In the genomic region with DNA sequence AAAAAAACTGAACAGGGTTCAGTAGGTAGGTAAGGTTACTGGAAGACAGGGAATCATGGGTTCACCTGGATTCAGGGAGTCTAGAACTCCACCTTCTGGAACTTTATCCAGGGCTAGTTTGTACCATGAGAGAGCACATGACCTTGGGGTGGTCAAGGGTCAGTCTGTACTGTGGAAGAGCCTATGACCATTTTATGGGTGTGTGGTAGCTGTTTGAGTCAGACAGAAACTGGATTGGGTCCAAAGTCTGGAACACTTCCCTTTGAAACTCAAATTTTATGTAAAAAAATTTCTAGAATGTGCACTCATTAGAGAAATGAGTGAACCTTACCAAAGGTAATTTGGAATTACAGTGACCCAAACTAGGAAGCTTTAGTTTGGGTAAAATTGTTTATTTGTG, we compare ENCODE assay signal across 11 cellular contexts.
DNase-seq lines count a peak whose midpoint lies in the region; ATAC-seq and TF ChIP-seq lines count a peak whose summit lies in the region.
"Had no signal": no experiment of that assay in that cellular context is flagged by ENCODE, and none has a peak within 500 bp of the region (broad histone marks: within the 10 kb centered on the region; RNA-seq: fewer than 3 reads in every experiment).

No MANE protein-coding gene starts in this region.

- no peak overlapping the region for H2BK12ac ChIP-seq in mesenchymal stem cell (ENCODE audit: low read length in 2 of 2)

- H4K91ac ChIP-seq in mesenchymal stem cell (ENCODE audit: low read length), result no peak overlapping the region

- POLR2A ChIA-PET in HCT116 (lab: Charles Lee), result no interaction called here

- DNase-seq in GM12865 (ENCODE audit: low read depth) (peak; percentile 31), HCT116 (ENCODE audit: low read depth, low spot score) (peak; percentile 12), NCI-H226 (peak; percentile 24), iris pigment epithelial cell (ENCODE audit: low read depth) (peak; percentile 67), progenitor cell of endocrine pancreas (ENCODE audit: low spot score, unreplicated experiment) (no peak), NCI-H345 (lab: John Stamatoyannopoulos, UW) (no peak), mesenchymal stem cell (no peak)
- no peak for DNase-seq in activated naive CD4-positive, alpha-beta T cell (lab: John Stamatoyannopoulos, UW)
- DNase-seq: CD4-positive, CD25-positive, alpha-beta regulatory T cell; dermis blood vessel endothelial cell; pancreas had no signal

- TF ChIP-seq RAD21 in HCT116 (IDR thresholded peaks at IDR 0.05; ENCODE audit: low read depth), result no peak

- no peak overlapping the region for H2BK15ac ChIP-seq in mesenchymal stem cell (ENCODE audit: low read depth, poor library complexity, severe bottlenecking)

- H3K4me3 Mint-ChIP-seq in progenitor cell of endocrine pancreas (ENCODE audit: low read depth), result no peak overlapping the region
- H3K4me3 Mint-ChIP-seq: CD4-positive, CD25-positive, alpha-beta regulatory T cell had no signal

- no peaks in the 10 kb centered on the region for H3K9me3 Mint-ChIP-seq in progenitor cell of endocrine pancreas (ENCODE audit: low read depth)

- H3K9me2 ChIP-seq in HCT116 (ENCODE audit: insufficient read depth), result no peaks in the 10 kb centered on the region

- intact Hi-C loops in HCT116 (cut with micrococcal nuclease), result no loop called here

- H3K23ac ChIP-seq in mesenchymal stem cell (ENCODE audit: low read length in 2 of 2), result no peak overlapping the region

- H3K4me1 ChIP-seq in HCT116 (ENCODE audit: control insufficient read depth in 1 of 2, insufficient read depth in 2 of 2, low read length in 2 of 2) (peaks cover 0 to 10% of the 10 kb centered on the region in 2 experiments; a peak in 2 of 4 replicates), mesenchymal stem cell (ENCODE audit: control insufficient read depth, insufficient read depth, low read depth, low read length) (no peaks in the 10 kb centered on the region)
- H3K4me1 ChIP-seq: pancreas had no signal

- H3K27ac Mint-ChIP-seq in progenitor cell of endocrine pancreas, result no peak overlapping the region
- H3K27ac Mint-ChIP-seq: CD4-positive, CD25-positive, alpha-beta regulatory T cell had no signal

- TF ChIP-seq POLR2A in HCT116 (IDR thresholded peaks at IDR 0.05; ENCODE audit: borderline replicate concordance, extremely low read depth, insufficient read depth, insufficient read length), result no peak

- H2BK5ac ChIP-seq in mesenchymal stem cell (ENCODE audit: low read depth, low read length, poor library complexity, severe bottlenecking), result no peak overlapping the region

- no TSS peak for BruUV-seq in HCT116 (replicated peaks; lab: Mats Ljungman, UMichigan)

- no peaks in the 10 kb centered on the region for H3K4me1 Mint-ChIP-seq in progenitor cell of endocrine pancreas (ENCODE audit: low read depth)

- H2AFZ ChIP-seq in HCT116 (ENCODE audit: low read depth, low read length, poor library complexity, severe bottlenecking), result peak overlapping the region; percentile 10
- H2AFZ ChIP-seq in mesenchymal stem cell (ENCODE audit: low read depth, low read length), result no peak overlapping the region

- H3K36me3 Mint-ChIP-seq in progenitor cell of endocrine pancreas (ENCODE audit: insufficient read depth), result no peaks in the 10 kb centered on the region
- H3K36me3 Mint-ChIP-seq: CD4-positive, CD25-positive, alpha-beta regulatory T cell had no signal

- ATAC-seq in HCT116, result no peak

- H3K36me3 ChIP-seq in HCT116 (ENCODE audit: control insufficient read depth in 1 of 2, insufficient read depth in 2 of 2, low read length in 2 of 2), result no peaks in the 10 kb centered on the region
- no peaks in the 10 kb centered on the region for H3K36me3 ChIP-seq in mesenchymal stem cell (ENCODE audit: control insufficient read depth in 1 of 2, insufficient read depth in 2 of 2, low read depth in 1 of 2, low read length in 2 of 2)
- H3K36me3 ChIP-seq: pancreas had no signal

- no peak overlapping the region for H2BK120ac ChIP-seq in mesenchymal stem cell (ENCODE audit: low read depth, low read length)

- CTCF ChIA-PET in HCT116 (lab: Charles Lee), result no interaction called here

- no peaks in the 10 kb centered on the region for H3K79me2 ChIP-seq in HCT116 (ENCODE audit: insufficient read depth, low read length)

- RAD21 ChIA-PET in HCT116 (lab: Charles Lee; ENCODE audit: low non-redundant PET in 1 of 2, low total read pairs in 2 of 2, uncharacterized antibody in 2 of 2, unreplicated experiment in 2 of 2), result no interaction called here

- no peaks in the 10 kb centered on the region for H4K20me1 ChIP-seq in HCT116 (ENCODE audit: insufficient read depth)

- H3K27ac ChIP-seq in HCT116 (ENCODE audit: low read depth, low read length), result no peak overlapping the region
- H3K27ac ChIP-seq in mesenchymal stem cell (ENCODE audit: low read length, poor library complexity, severe bottlenecking), result no peak overlapping the region
- H3K27ac ChIP-seq: pancreas had no signal

- H2AK5ac ChIP-seq in mesenchymal stem cell (ENCODE audit: low read length, severe bottlenecking), result no peak overlapping the region

- no peaks in the 10 kb centered on the region for H3K79me1 ChIP-seq in mesenchymal stem cell (replicated peaks; ENCODE audit: low read length, poor library complexity, severe bottlenecking)

- H3K9ac ChIP-seq in HCT116 (ENCODE audit: low read length) (no peak overlapping the region), mesenchymal stem cell (ENCODE audit: low read length) (no peak overlapping the region)

- H4K8ac ChIP-seq in mesenchymal stem cell (ENCODE audit: low read length), result no peak overlapping the region

- no peak overlapping the region for H3K4ac ChIP-seq in mesenchymal stem cell (ENCODE audit: low read depth in 1 of 2, low read length in 2 of 2)

- H3K27me3 ChIP-seq in HCT116 (ENCODE audit: insufficient read depth, low read length), result no peaks in the 10 kb centered on the region
- no peaks in the 10 kb centered on the region for H3K27me3 ChIP-seq in mesenchymal stem cell (ENCODE audit: control insufficient read depth in 1 of 2, insufficient read depth in 1 of 2, low read length in 2 of 2)
- H3K27me3 ChIP-seq: pancreas had no signal

- no peak overlapping the region for H3K18ac ChIP-seq in mesenchymal stem cell (ENCODE audit: low read depth in 1 of 2, low read length in 2 of 2)

- TF ChIP-seq CTCF in GM12865 (IDR thresholded peaks at IDR 0.05; ENCODE audit: insufficient read depth, low read depth, low read length, missing control alignments) (no peak), HCT116 (IDR thresholded peaks at IDR 0.05 in 2 of 3, conservative IDR thresholded peaks at IDR 0.05 in 1 of 3; ENCODE audit: borderline replicate concordance in 1 of 3, insufficient read depth in 1 of 3, low read depth in 2 of 3, low read length in 2 of 3) (no peak), progenitor cell of endocrine pancreas (IDR thresholded peaks at IDR 0.05; ENCODE audit: unreplicated experiment) (no peak)

- H3K4me3 ChIP-seq in GM12865 (ENCODE audit: low read depth, low read length) (no peak overlapping the region), HCT116 (replicated peaks in 1 of 2; ENCODE audit: low read depth in 1 of 2, low read length in 2 of 2) (no peak overlapping the region), mesenchymal stem cell (ENCODE audit: insufficient read depth in 1 of 2, low read depth in 1 of 2, low read length in 2 of 2) (no peak overlapping the region)
- H3K4me3 ChIP-seq: pancreas had no signal

- H3K9me3 ChIP-seq in HCT116 (ENCODE audit: control insufficient read depth in 1 of 2, insufficient read depth in 1 of 2, low read depth in 1 of 2, low read length in 2 of 2) (no peaks in the 10 kb centered on the region), mesenchymal stem cell (ENCODE audit: control insufficient read depth, low read length) (no peaks in the 10 kb centered on the region)
- H3K9me3 ChIP-seq: pancreas had no signal

- H3K27me3 Mint-ChIP-seq in progenitor cell of endocrine pancreas, result no peaks in the 10 kb centered on the region
- H3K27me3 Mint-ChIP-seq: CD4-positive, CD25-positive, alpha-beta regulatory T cell had no signal

- peak overlapping the region; percentile 10; the same call in 1 of the 2 replicates for H3K4me2 ChIP-seq in HCT116 (ENCODE audit: low read length)
- no peak overlapping the region for H3K4me2 ChIP-seq in mesenchymal stem cell (ENCODE audit: low read length, poor library complexity, severe bottlenecking)

- no peak overlapping the region for H3K14ac ChIP-seq in mesenchymal stem cell (ENCODE audit: low read length in 2 of 2)

TF ChIP-seq in HCT116, 20 proteins besides CTCF, POLR2A, EP300 and RAD21 (continues in another document):
- TF ChIP-seq, protein P1, sequence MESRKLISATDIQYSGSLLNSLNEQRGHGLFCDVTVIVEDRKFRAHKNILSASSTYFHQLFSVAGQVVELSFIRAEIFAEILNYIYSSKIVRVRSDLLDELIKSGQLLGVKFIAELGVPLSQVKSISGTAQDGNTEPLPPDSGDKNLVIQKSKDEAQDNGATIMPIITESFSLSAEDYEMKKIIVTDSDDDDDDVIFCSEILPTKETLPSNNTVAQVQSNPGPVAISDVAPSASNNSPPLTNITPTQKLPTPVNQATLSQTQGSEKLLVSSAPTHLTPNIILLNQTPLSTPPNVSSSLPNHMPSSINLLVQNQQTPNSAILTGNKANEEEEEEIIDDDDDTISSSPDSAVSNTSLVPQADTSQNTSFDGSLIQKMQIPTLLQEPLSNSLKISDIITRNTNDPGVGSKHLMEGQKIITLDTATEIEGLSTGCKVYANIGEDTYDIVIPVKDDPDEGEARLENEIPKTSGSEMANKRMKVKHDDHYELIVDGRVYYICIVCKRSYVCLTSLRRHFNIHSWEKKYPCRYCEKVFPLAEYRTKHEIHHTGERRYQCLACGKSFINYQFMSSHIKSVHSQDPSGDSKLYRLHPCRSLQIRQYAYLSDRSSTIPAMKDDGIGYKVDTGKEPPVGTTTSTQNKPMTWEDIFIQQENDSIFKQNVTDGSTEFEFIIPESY (IDR thresholded peaks at IDR 0.05; ENCODE audit: extremely low read depth, insufficient replicate concordance, low read length), result no peak
- TF ChIP-seq ZNF274 (IDR thresholded peaks at IDR 0.05; ENCODE audit: low read depth, low read length), result no peak
- TF ChIP-seq SP1 (IDR thresholded peaks at IDR 0.05; ENCODE audit: low read depth), result no peak
- TF ChIP-seq JUND (IDR thresholded peaks at IDR 0.05), result no peak
- TF ChIP-seq, protein P2, sequence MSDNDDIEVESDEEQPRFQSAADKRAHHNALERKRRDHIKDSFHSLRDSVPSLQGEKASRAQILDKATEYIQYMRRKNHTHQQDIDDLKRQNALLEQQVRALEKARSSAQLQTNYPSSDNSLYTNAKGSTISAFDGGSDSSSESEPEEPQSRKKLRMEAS (IDR thresholded peaks at IDR 0.05), result no peak
- no peak for TF ChIP-seq ELF1 (IDR thresholded peaks at IDR 0.05; ENCODE audit: borderline replicate concordance, low read depth)
- TF ChIP-seq SIN3A (IDR thresholded peaks at IDR 0.05; ENCODE audit: low read depth), result no peak
- no peak for TF ChIP-seq SRF (IDR thresholded peaks at IDR 0.05; ENCODE audit: low read depth)
- no peak for TF ChIP-seq EZH2 (IDR thresholded peaks at IDR 0.05)
- TF ChIP-seq, protein P3, sequence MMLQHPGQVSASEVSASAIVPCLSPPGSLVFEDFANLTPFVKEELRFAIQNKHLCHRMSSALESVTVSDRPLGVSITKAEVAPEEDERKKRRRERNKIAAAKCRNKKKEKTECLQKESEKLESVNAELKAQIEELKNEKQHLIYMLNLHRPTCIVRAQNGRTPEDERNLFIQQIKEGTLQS (IDR thresholded peaks at IDR 0.05), result no peak
- no peak for TF ChIP-seq FOSL1 (IDR thresholded peaks at IDR 0.05; ENCODE audit: low read depth)

Comparison
In these comparisons a context has a peak if more than half of its experiments do, and no peak if none do; other contexts are left out.
1. DNase-seq: peak in GM12865 (single experiment), HCT116 (single experiment), NCI-H226 (single experiment) and iris pigment epithelial cell (single experiment); none in progenitor cell of endocrine pancreas (single experiment), activated naive CD4-positive, alpha-beta T cell (0 of 4), NCI-H345 (single experiment) and mesenchymal stem cell (single experiment).